In the genomic region with DNA sequence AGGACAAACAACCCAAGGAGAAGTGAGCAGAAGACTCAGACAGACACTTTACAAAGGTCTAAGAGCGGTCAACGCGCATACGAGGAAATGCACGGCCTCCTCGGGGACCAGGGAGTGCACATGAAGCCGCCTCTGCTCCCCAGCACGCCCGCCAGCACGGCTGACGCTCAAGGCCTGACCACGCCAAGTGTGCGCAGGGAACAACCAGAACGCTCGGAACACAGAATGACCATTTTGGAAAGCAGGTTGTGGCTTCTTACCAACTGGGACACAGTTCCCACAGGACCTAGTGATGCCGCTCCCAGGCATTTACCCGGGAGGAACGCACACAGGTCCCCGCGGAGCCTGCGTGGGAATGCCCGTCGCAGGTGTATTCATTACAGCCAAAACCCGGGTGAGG, we compare ENCODE assay signal across 20 cellular contexts.
"Had no signal": no experiment of that assay in that cellular context is flagged by ENCODE, and none has a peak within 500 bp of the region (broad histone marks: within the 10 kb centered on the region; RNA-seq: fewer than 3 reads in every experiment).

No MANE protein-coding gene starts in this region.

- H3K4me3 Mint-ChIP-seq: dendritic cell treated with granulocyte-macrophage colony-stimulating factor and Interleukin-4, amounts not matched to agents 40 ng/mL and 50 ng/mL, for 4 days; effector memory CD8-positive, alpha-beta T cell; naive thymus-derived CD4-positive, alpha-beta T cell; stimulated activated naive B cell treated with anti-CD40 and anti-IgM and Interleukin-4, amounts not matched to agents 10 μg/mL and 1 μg/mL and 100 μg/mL, for 72 hours; stimulated activated naive CD8-positive, alpha-beta T cell treated with anti-CD3 and anti-CD28 coated beads, Interleukin-15, amount 100 ng/mL, for 72 hours had no signal

- H3K27ac Mint-ChIP-seq: dendritic cell treated with granulocyte-macrophage colony-stimulating factor and Interleukin-4, amounts not matched to agents 40 ng/mL and 50 ng/mL, for 4 days; effector memory CD8-positive, alpha-beta T cell; naive thymus-derived CD4-positive, alpha-beta T cell; progenitor cell of endocrine pancreas; stimulated activated naive B cell treated with anti-CD40 and anti-IgM and Interleukin-4, amounts not matched to agents 10 μg/mL and 1 μg/mL and 100 μg/mL, for 72 hours; stimulated activated naive CD8-positive, alpha-beta T cell treated with anti-CD3 and anti-CD28 coated beads, Interleukin-15, amount 100 ng/mL, for 72 hours had no signal

- H3K36me3 ChIP-seq: esophagus muscularis mucosa, gastroesophageal sphincter, ovary, right lobe of liver, tibial nerve had no signal

- H3K36me3 Mint-ChIP-seq: stimulated activated naive B cell treated with anti-CD40 and anti-IgM and Interleukin-4, amounts not matched to agents 10 μg/mL and 1 μg/mL and 100 μg/mL, for 72 hours had no signal

- H3K4me1 ChIP-seq: right lobe of liver, testis, tibial nerve had no signal

- DNase-seq: effector memory CD8-positive, alpha-beta T cell; head of caudate nucleus; left colon; left ventricle myocardium superior; mesendoderm; naive thymus-derived CD4-positive, alpha-beta T cell; ovary; stimulated activated CD4-positive, alpha-beta T cell treated with anti-CD3 and anti-CD28 coated beads, Interleukin-4, amount 100 ng/mL, for 24 hours; stimulated activated naive B cell treated with anti-CD40 and anti-IgM and Interleukin-4, amounts not matched to agents 10 μg/mL and 1 μg/mL and 100 μg/mL, for 72 hours; stimulated activated naive CD8-positive, alpha-beta T cell treated with anti-CD3 and anti-CD28 coated beads, Interleukin-15, amount 100 ng/mL, for 72 hours; testis had no signal

- H3K4me3 ChIP-seq: esophagus muscularis mucosa, gastroesophageal sphincter, hepatocyte, lung, ovary, right lobe of liver, testis, tibial nerve had no signal

- H3K27me3 ChIP-seq: ovary, right lobe of liver, testis, tibial nerve had no signal

- H3K9me3 ChIP-seq: esophagus muscularis mucosa, gastroesophageal sphincter, ovary, right lobe of liver, testis, tibial nerve had no signal

- H3K27ac ChIP-seq: epithelial cell of prostate, esophagus muscularis mucosa, gastroesophageal sphincter, hepatocyte, ovary, right lobe of liver, testis, tibial nerve had no signal

- H3K4me1 Mint-ChIP-seq: stimulated activated naive B cell treated with anti-CD40 and anti-IgM and Interleukin-4, amounts not matched to agents 10 μg/mL and 1 μg/mL and 100 μg/mL, for 72 hours; stimulated activated naive CD8-positive, alpha-beta T cell treated with anti-CD3 and anti-CD28 coated beads, Interleukin-15, amount 100 ng/mL, for 72 hours had no signal

- ATAC-seq: effector memory CD8-positive, alpha-beta T cell; gastroesophageal sphincter; left colon; left ventricle myocardium superior; naive thymus-derived CD4-positive, alpha-beta T cell; right lobe of liver; stimulated activated naive B cell treated with anti-CD40 and anti-IgM and Interleukin-4, amounts not matched to agents 10 μg/mL and 1 μg/mL and 100 μg/mL, for 72 hours; stimulated activated naive CD8-positive, alpha-beta T cell treated with anti-CD3 and anti-CD28 coated beads, Interleukin-15, amount 100 ng/mL, for 72 hours had no signal
